1 cellular context compared by ENCODE assay signal in the genomic region with DNA sequence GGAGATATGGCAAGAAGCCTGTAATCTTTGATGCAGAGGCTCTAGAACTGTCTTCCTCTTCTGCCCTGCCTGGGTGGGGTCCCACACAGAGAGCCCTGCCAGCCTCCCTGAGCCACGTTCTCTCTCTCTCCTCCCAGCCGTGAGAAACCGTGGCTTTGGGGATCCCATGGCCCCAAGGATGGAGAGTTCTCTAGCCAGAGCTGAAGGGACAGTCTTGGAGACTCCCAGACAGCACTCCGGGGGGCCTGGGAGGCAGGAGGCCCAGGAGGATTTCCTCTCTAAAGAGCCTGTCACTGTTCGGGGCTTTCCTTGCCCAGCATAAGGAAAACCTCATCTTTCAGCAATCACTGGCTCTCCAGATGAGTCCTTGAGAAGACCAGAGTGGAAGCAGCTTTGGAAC.
TF ChIP-seq lines count a peak whose summit lies in the region.

No MANE protein-coding gene starts in this region.

TF ChIP-seq in IMR-90, 13 proteins besides CTCF, POLR2A, EP300 and RAD21:
- TF ChIP-seq, protein P1, sequence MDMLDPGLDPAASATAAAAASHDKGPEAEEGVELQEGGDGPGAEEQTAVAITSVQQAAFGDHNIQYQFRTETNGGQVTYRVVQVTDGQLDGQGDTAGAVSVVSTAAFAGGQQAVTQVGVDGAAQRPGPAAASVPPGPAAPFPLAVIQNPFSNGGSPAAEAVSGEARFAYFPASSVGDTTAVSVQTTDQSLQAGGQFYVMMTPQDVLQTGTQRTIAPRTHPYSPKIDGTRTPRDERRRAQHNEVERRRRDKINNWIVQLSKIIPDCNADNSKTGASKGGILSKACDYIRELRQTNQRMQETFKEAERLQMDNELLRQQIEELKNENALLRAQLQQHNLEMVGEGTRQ (IDR thresholded peaks at IDR 0.05; ENCODE audit: low read depth, low read length), result no peak
- TF ChIP-seq MAFK (IDR thresholded peaks at IDR 0.05; ENCODE audit: low read depth, low read length) (no peak), CHD1 (IDR thresholded peaks at IDR 0.05; ENCODE audit: low read depth, low read length) (no peak), MXI1 (IDR thresholded peaks at IDR 0.05; ENCODE audit: borderline replicate concordance, low read depth, low read length) (no peak), BHLHE40 (IDR thresholded peaks at IDR 0.05; ENCODE audit: low read depth, low read length) (no peak), SMC3 (IDR thresholded peaks at IDR 0.05; ENCODE audit: low read depth, low read length) (no peak), NFE2L2 (IDR thresholded peaks at IDR 0.05; ENCODE audit: low read depth, low read length) (no peak), MAZ (IDR thresholded peaks at IDR 0.05; ENCODE audit: borderline replicate concordance, low read depth, low read length) (no peak), RCOR1 (IDR thresholded peaks at IDR 0.05; ENCODE audit: insufficient replicate concordance, low read length) (no peak), RFX5 (IDR thresholded peaks at IDR 0.05; ENCODE audit: low read depth, low read length) (no peak), FOS (IDR thresholded peaks at IDR 0.05; ENCODE audit: low read depth, low read length) (no peak)
- TF ChIP-seq, protein P2, sequence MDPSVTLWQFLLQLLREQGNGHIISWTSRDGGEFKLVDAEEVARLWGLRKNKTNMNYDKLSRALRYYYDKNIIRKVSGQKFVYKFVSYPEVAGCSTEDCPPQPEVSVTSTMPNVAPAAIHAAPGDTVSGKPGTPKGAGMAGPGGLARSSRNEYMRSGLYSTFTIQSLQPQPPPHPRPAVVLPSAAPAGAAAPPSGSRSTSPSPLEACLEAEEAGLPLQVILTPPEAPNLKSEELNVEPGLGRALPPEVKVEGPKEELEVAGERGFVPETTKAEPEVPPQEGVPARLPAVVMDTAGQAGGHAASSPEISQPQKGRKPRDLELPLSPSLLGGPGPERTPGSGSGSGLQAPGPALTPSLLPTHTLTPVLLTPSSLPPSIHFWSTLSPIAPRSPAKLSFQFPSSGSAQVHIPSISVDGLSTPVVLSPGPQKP (IDR thresholded peaks at IDR 0.05; ENCODE audit: borderline replicate concordance, low read depth, low read length), result no peak
